15 cellular contexts compared by ENCODE assay signal in the genomic region with DNA sequence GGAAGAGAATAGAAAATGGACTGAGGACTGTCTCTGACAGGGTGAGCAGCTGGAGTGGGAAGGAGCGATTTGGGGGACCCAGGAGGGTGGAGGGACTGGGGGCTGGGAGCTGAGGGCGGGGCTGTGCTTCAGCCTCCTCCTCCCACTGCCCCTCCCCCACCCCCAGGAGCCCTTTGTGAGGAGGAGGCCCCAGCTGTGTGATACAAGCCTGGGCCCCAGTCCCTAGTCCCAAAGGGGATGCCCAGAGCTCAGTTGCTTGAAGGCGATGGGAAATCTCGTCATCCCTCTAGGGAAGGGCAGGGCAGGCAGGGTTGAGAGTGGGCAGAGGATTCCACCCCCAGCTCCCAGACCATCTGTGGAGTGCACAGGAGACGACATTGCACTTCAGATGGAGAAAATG. TPM values are rescaled to one million over a fixed set of nuclear protein-coding genes. Genes with fewer than 3 reads are reported as not detected.
"Had no signal": no experiment of that assay in that cellular context is flagged by ENCODE, and none has a peak within 500 bp of the region (broad histone marks: within the 10 kb centered on the region; RNA-seq: fewer than 3 reads in every experiment).

A gene (plus strand): TSS at position 251 of the 400 bp plus-strand sequence. CDS start 15 bp downstream, at position 266.

- H3K36me3 ChIP-seq: ascending aorta, gastrocnemius medialis, right atrium auricular region, transverse colon had no signal

- H3K27me3 ChIP-seq: ascending aorta, gastrocnemius medialis, right atrium auricular region, transverse colon had no signal

- H3K4me3 ChIP-seq: ascending aorta, gastrocnemius medialis, right atrium auricular region, transverse colon had no signal

- H3K4me1 ChIP-seq: ascending aorta, gastrocnemius medialis, right atrium auricular region had no signal

- H3K9me3 ChIP-seq: ascending aorta, gastrocnemius medialis, SK-N-SH, transverse colon had no signal

- DNase-seq: activated CD4-positive, CD25-positive, alpha-beta regulatory T cell; activated CD8-positive, alpha-beta memory T cell treated with anti-CD3 and anti-CD28 coated beads, Interleukin-2, amount 10 ng/mL, durations not matched to agents 7 days and 5 days; activated naive CD4-positive, alpha-beta T cell; activated T-cell treated with anti-CD3 and anti-CD28 coated beads, Interleukin-2, amount 50 U/mL, for 72 hours; gastrocnemius medialis; SK-N-SH; small intestine; substantia nigra; transverse colon had no signal

- H3K4me2 ChIP-seq: SK-N-SH had no signal

- H3K27ac ChIP-seq: ascending aorta, gastrocnemius medialis, right atrium auricular region, transverse colon had no signal

- ATAC-seq: activated CD8-positive, alpha-beta memory T cell treated with anti-CD3 and anti-CD28 coated beads, Interleukin-2, amount 10 ng/mL, durations not matched to agents 7 days and 5 days; activated T-cell treated with anti-CD3 and anti-CD28 coated beads, Interleukin-2, amount 50 U/mL, for 72 hours; gastrocnemius medialis had no signal

RNA-seq across cellular contexts. Expression of the gene that starts here (rescaled TPM):
- total RNA-seq: activated CD8-positive, alpha-beta memory T cell treated with anti-CD3 and anti-CD28 coated beads, Interleukin-2, amount 10 ng/mL, durations not matched to agents 7 days and 5 days; activated T-cell treated with anti-CD3 and anti-CD28 coated beads, Interleukin-2, amount 50 U/mL, for 72 hours; ascending aorta; endothelial cell of umbilical vein; fibroblast of lung; gastrocnemius medialis; lower leg skin; right atrium auricular region; T-helper 1 cell treated with Interleukin-12 subunit alpha and Interleukin-12 subunit beta and Interleukin-4 antibody, amounts not matched to agents 30 ng/mL and 1 ng/mL, for 36 hours; transverse colon had no signal
